In genomic region chr4:139719381-139720101, GRCh38 we compare ENCODE assay signal across 23 cellular contexts. TPM values are rescaled to one million over a fixed set of nuclear protein-coding genes. Genes with fewer than 3 reads are reported as not detected.
DNase-seq lines count a peak whose midpoint lies in the region; ATAC-seq and TF ChIP-seq lines count a peak whose summit lies in the region.
"Had no signal": no experiment of that assay in that cellular context is flagged by ENCODE, and none has a peak within 500 bp of the region (broad histone marks: within the 10 kb centered on the region; RNA-seq: fewer than 3 reads in every experiment).

No MANE protein-coding gene starts in this region.

- H3K27me3 Mint-ChIP-seq in endothelial cell (ENCODE audit: unreplicated experiment), result peaks cover 17% of the 10 kb centered on the region
- H3K27me3 Mint-ChIP-seq: CD4-positive, alpha-beta memory T cell had no signal

- H2AFZ ChIP-seq in SK-N-SH (ENCODE audit: low read depth) (no peak overlapping the region), GM23248 (no peak overlapping the region)

- H3K36me3 ChIP-seq in SK-N-SH (replicated peaks in 1 of 2; ENCODE audit: control insufficient read depth in 1 of 2, insufficient read depth in 2 of 2, low read length in 1 of 2) (peaks cover 4 to 47% of the 10 kb centered on the region in 2 experiments), GM23248 (ENCODE audit: low read depth) (no peaks in the 10 kb centered on the region)
- H3K36me3 ChIP-seq: HAP-1 had no signal

- H3K9me3 Mint-ChIP-seq in endothelial cell (ENCODE audit: unreplicated experiment), result no peaks in the 10 kb centered on the region
- H3K9me3 Mint-ChIP-seq: CD4-positive, alpha-beta memory T cell; HFFc6; IgD-negative memory B cell had no signal

- H3K27me3 ChIP-seq in SK-N-SH (ENCODE audit: insufficient read depth) (no peaks in the 10 kb centered on the region), GM23248 (replicated peaks; ENCODE audit: insufficient read depth) (no peaks in the 10 kb centered on the region)

- peaks cover 0 to 8% of the 10 kb centered on the region in 2 experiments; a peak in 2 of 4 replicates for H3K4me1 ChIP-seq in SK-N-SH (ENCODE audit: control insufficient read depth in 1 of 2, insufficient read depth in 2 of 2, low read depth in 1 of 2, low read length in 1 of 2)
- H3K4me1 ChIP-seq in GM23248 (ENCODE audit: insufficient read depth), result no peaks in the 10 kb centered on the region
- H3K4me1 ChIP-seq: HAP-1 had no signal

- H3K4me2 ChIP-seq in SK-N-SH, result no peak overlapping the region
- H3K4me2 ChIP-seq in GM23248 (ENCODE audit: unreplicated experiment), result no peak overlapping the region

- H3K27ac ChIP-seq in SK-N-SH (ENCODE audit: low read depth in 2 of 2, low read length in 1 of 2) (peak overlapping the region in 1 of 2 experiments; percentile 39; a peak in 1 of 4 replicates), GM23248 (no peak overlapping the region)

- H3K9me3 ChIP-seq in SK-N-SH, result no peaks in the 10 kb centered on the region
- no peaks in the 10 kb centered on the region for H3K9me3 ChIP-seq in GM23248 (ENCODE audit: low read depth)
- H3K9me3 ChIP-seq: HAP-1 had no signal

- intact Hi-C loops in left colon (cut with DNase I, micrococcal nuclease), result no loop called here
- intact Hi-C loops in sciatic nerve (cut with DNase I), result no loop called here

- 100% methylated on average over 5 of the region's 16 CpGs for WGBS in SK-N-SH (ENCODE audit: low lambda C conversion rate)
- 85 to 86% methylated on average over 14 to 16 of the region's 16 CpGs for WGBS in GM23248 (ENCODE audit: low coverage in 1 of 2, low lambda C conversion rate in 2 of 2, missing lambda C conversion rate in 2 of 2), 2 experiments

- H3K27ac Mint-ChIP-seq in endothelial cell (ENCODE audit: unreplicated experiment), result no peak overlapping the region
- H3K27ac Mint-ChIP-seq: CD4-positive, alpha-beta memory T cell; HFFc6; IgD-negative memory B cell had no signal

- TF ChIP-seq CTCF in endothelial cell (IDR thresholded peaks at IDR 0.05; ENCODE audit: unreplicated experiment) (no peak), SK-N-SH (IDR thresholded peaks at IDR 0.05) (no peak)

- in situ Hi-C loops in GM23248 (cut with MboI), result no loop called here

- peaks cover 48% of the 10 kb centered on the region for H3K36me3 Mint-ChIP-seq in endothelial cell (ENCODE audit: low read depth, unreplicated experiment)
- H3K36me3 Mint-ChIP-seq: IgD-negative memory B cell had no signal

- no peak for TF ChIP-seq RAD21 in SK-N-SH (IDR thresholded peaks at IDR 0.05; ENCODE audit: low read length)

- H3K9ac ChIP-seq in SK-N-SH (no peak overlapping the region), GM23248 (no peak overlapping the region)

- ATAC-seq in left colon, result peak; percentile 15
- peak; percentile 15 for ATAC-seq in sciatic nerve
- ATAC-seq in GM21423 (IDR thresholded peaks at IDR 0.05; ENCODE audit: unreplicated experiment), result no peak
- no peak for ATAC-seq in GM19463 (IDR thresholded peaks at IDR 0.05; ENCODE audit: unreplicated experiment)

- DNase-seq in endothelial cell (ENCODE audit: low spot score) (no peak), left colon (no peak), sciatic nerve (ENCODE audit: low spot score) (no peak), SK-N-SH (no peak), GM23248 (no peak)
- DNase-seq: C1 segment of cervical spinal cord; CD4-positive, alpha-beta memory T cell; COR-L47; DMS53; GOT3; HFFc6; NCI-H1048; NCI-H1417; NCI-H1694; NCI-H2081; NCI-H2227 treated with DMSO at 0.1 percent for 48 hours; NCI-H526 treated with DMSO at 0.1 percent for 48 hours; RPMI8226; SHP77 treated with DMSO at 0.1 percent for 48 hours had no signal

- H3F3A ChIP-seq in SK-N-SH (replicated peaks; ENCODE audit: insufficient read depth), result peaks cover 3% of the 10 kb centered on the region
- H3F3A ChIP-seq in GM23248 (ENCODE audit: insufficient read depth), result no peaks in the 10 kb centered on the region

- peaks cover 5% of the 10 kb centered on the region for H3K4me1 Mint-ChIP-seq in endothelial cell (ENCODE audit: unreplicated experiment)
- H3K4me1 Mint-ChIP-seq: CD4-positive, alpha-beta memory T cell had no signal

- TF ChIP-seq EP300 in SK-N-SH (IDR thresholded peaks at IDR 0.05; ENCODE audit: borderline replicate concordance in 1 of 2, low read depth in 1 of 2, low read length in 1 of 2), result no peak

- CTCF ChIA-PET in SK-N-SH (lab: Yijun Ruan, JAX), result interaction anchor here (0.7 to 1.4 kb wide), 3 partner anchors 13 to 62 kb away, joined by 3 to 4 read pairs (median 3); no protein-coding TSS in a partner anchor

- no peaks in the 10 kb centered on the region for H4K20me1 ChIP-seq in SK-N-SH (ENCODE audit: insufficient read depth)
- H4K20me1 ChIP-seq in GM23248 (ENCODE audit: insufficient read depth), result no peaks in the 10 kb centered on the region

- POLR2A ChIA-PET in SK-N-SH (lab: Yijun Ruan, JAX), result no interaction called here

- H3K4me3 ChIP-seq in SK-N-SH (ENCODE audit: low read depth in 2 of 2, low read length in 1 of 2), result no peak overlapping the region
- no peak overlapping the region for H3K4me3 ChIP-seq in GM23248
- H3K4me3 ChIP-seq: HAP-1 had no signal

- no peaks in the 10 kb centered on the region for H3K79me2 ChIP-seq in SK-N-SH (ENCODE audit: insufficient read depth)
- no peaks in the 10 kb centered on the region for H3K79me2 ChIP-seq in GM23248 (ENCODE audit: insufficient read depth)

- H3K9me2 ChIP-seq in SK-N-SH, result no peaks in the 10 kb centered on the region
- no peaks in the 10 kb centered on the region for H3K9me2 ChIP-seq in GM23248 (ENCODE audit: insufficient read depth)

- peak overlapping the region; percentile 42 for H3K4me3 Mint-ChIP-seq in endothelial cell (ENCODE audit: unreplicated experiment)
- H3K4me3 Mint-ChIP-seq: HFFc6, IgD-negative memory B cell had no signal

TF ChIP-seq in SK-N-SH, 30 proteins besides CTCF, POLR2A, EP300 and RAD21:
- TF ChIP-seq JUND (IDR thresholded peaks at IDR 0.05) (no peak), YY1 (IDR thresholded peaks at IDR 0.05; ENCODE audit: low read depth) (no peak), GABPA (IDR thresholded peaks at IDR 0.05; ENCODE audit: low read depth) (no peak), MAX (IDR thresholded peaks at IDR 0.05; ENCODE audit: low read depth) (no peak), CHD2 (IDR thresholded peaks at IDR 0.05; ENCODE audit: low read length, partially characterized antibody) (no peak), USF1 (IDR thresholded peaks at IDR 0.05; ENCODE audit: borderline replicate concordance, low read depth) (no peak), MXI1 (IDR thresholded peaks at IDR 0.05; ENCODE audit: low read depth, low read length) (no peak)

RNA-seq across cellular contexts. Expression of gene MGST2, which starts 53.9 kb away (rescaled TPM):
- total RNA-seq in endothelial cell (ENCODE audit: unreplicated experiment) (98.3 TPM), left colon (100 to 1,000 TPM in 1 of 2 donors, 10 to 100 TPM in 1; 99.1 to 129 TPM), sciatic nerve (42.8 TPM)
- polyA plus RNA-seq in SK-N-SH (2012; rRNA removed) (26.5 and 32.1 TPM in 2 replicates), GM23248 (2016; fragmentation: Nextera tagmentation; extraction: Ambion mirVana) (17.9 and 18.1 TPM in 2 replicates)
- 33.4 and 43.3 TPM in 2 replicates for polyA plus RNA-seq in SK-N-SH (2012; cell fraction: cytosol; rRNA removed)
- 10.8 and 15.8 TPM in 2 replicates for polyA plus RNA-seq in SK-N-SH (2012; cell fraction: nucleus; rRNA removed)
- 2.0 and 7.5 TPM in 2 replicates for total RNA-seq in GM23248 (2014; rRNA removed; shearing (Covaris generic))

Comparison
In these comparisons a context has a peak if more than half of its experiments do, and no peak if none do; other contexts are left out.
1. ATAC-seq: peak in left colon (single experiment) and sciatic nerve (single experiment); none in GM21423 (single experiment) and GM19463 (single experiment).